In genomic region chr11:121199516-121199915, GRCh38 we compare ENCODE assay signal across 14 cellular contexts.
DNase-seq lines count a peak whose midpoint lies in the region; ATAC-seq and TF ChIP-seq lines count a peak whose summit lies in the region.
"Had no signal": no experiment of that assay in that cellular context is flagged by ENCODE, and none has a peak within 500 bp of the region (broad histone marks: within the 10 kb centered on the region; RNA-seq: fewer than 3 reads in every experiment).

No MANE protein-coding gene starts in this region.

- H3K9me3 Mint-ChIP-seq in GM23338, result peaks cover 4% of the 10 kb centered on the region; the same call in 2 of the 3 replicates

- H3K4me1 ChIP-seq in GM23338 (ENCODE audit: insufficient read depth), result peaks cover 33% of the 10 kb centered on the region
- H3K4me1 ChIP-seq in hepatocyte (ENCODE audit: insufficient read depth), result peaks cover 5% of the 10 kb centered on the region
- H3K4me1 ChIP-seq in mesodermal cell (ENCODE audit: control insufficient read depth, insufficient read depth, low read length, poor library complexity, severe bottlenecking), result peaks cover 3% of the 10 kb centered on the region

- no peaks in the 10 kb centered on the region for H4K20me1 ChIP-seq in GM23338 (replicated peaks; ENCODE audit: insufficient read depth)
- no peaks in the 10 kb centered on the region for H4K20me1 ChIP-seq in hepatocyte (ENCODE audit: insufficient read depth, poor library complexity, severe bottlenecking)

- H3K27me3 ChIP-seq in GM23338 (ENCODE audit: insufficient read depth), result no peaks in the 10 kb centered on the region
- H3K27me3 ChIP-seq in hepatocyte, result no peaks in the 10 kb centered on the region
- H3K27me3 ChIP-seq: SJCRH30 had no signal

- H3K4me3 ChIP-seq in GM23338 (peak overlapping the region; percentile 11), hepatocyte (no peak overlapping the region), mesodermal cell (ENCODE audit: extremely low read depth, insufficient read depth, low read length, poor library complexity, severe bottlenecking) (no peak overlapping the region)
- H3K4me3 ChIP-seq: PC-9, SJCRH30 had no signal

- H3K36me3 ChIP-seq in GM23338 (ENCODE audit: insufficient read depth) (no peaks in the 10 kb centered on the region), hepatocyte (replicated peaks; ENCODE audit: insufficient read depth, low read depth) (no peaks in the 10 kb centered on the region), mesodermal cell (ENCODE audit: control insufficient read depth, insufficient read depth, low read length) (no peaks in the 10 kb centered on the region)
- H3K36me3 ChIP-seq: SJCRH30 had no signal

- WGBS in hepatocyte (ENCODE audit: low lambda C conversion rate, missing lambda C conversion rate), result 13% methylated on average over 3 of the region's 3 CpGs
- 67 to 80% methylated on average over 1 of the region's 3 CpGs for WGBS in mesodermal cell (ENCODE audit: insufficient coverage in 2 of 2), 2 experiments

- H2AFZ ChIP-seq in GM23338, result 0 out of 2 replicates have a peak overlapping the region, but pooled peaks have one; percentile 1
- H2AFZ ChIP-seq in hepatocyte, result no peak overlapping the region
- H2AFZ ChIP-seq: PC-9 had no signal

- no peaks in the 10 kb centered on the region for H3K9me3 ChIP-seq in hepatocyte (ENCODE audit: low read depth)
- no peaks in the 10 kb centered on the region for H3K9me3 ChIP-seq in mesodermal cell (ENCODE audit: control insufficient read depth, low read length)
- H3K9me3 ChIP-seq: SJCRH30 had no signal

- peak overlapping the region; percentile 78 for H3K27ac ChIP-seq in GM23338 (ENCODE audit: low read depth)
- peak overlapping the region; percentile 43 for H3K27ac ChIP-seq in hepatocyte
- H3K27ac ChIP-seq in mesodermal cell (ENCODE audit: low read depth, low read length, severe bottlenecking), result peak overlapping the region; percentile 60
- H3K27ac ChIP-seq: PC-9, SJCRH30 had no signal

- H3F3A ChIP-seq in GM23338 (replicated peaks; ENCODE audit: low read depth), result no peaks in the 10 kb centered on the region; the same call in 1 of the 2 replicates

- intact Hi-C loops in head of caudate nucleus (cut with DNase I), result no loop called here

- H3K79me2 ChIP-seq in GM23338 (replicated peaks; ENCODE audit: insufficient read depth) (no peaks in the 10 kb centered on the region), hepatocyte (no peaks in the 10 kb centered on the region)

- H3K9me2 ChIP-seq in GM23338 (ENCODE audit: insufficient read depth) (no peaks in the 10 kb centered on the region), hepatocyte (replicated peaks; ENCODE audit: insufficient read depth) (no peaks in the 10 kb centered on the region)

- TF ChIP-seq CTCF in GM23338 (conservative IDR thresholded peaks at IDR 0.05; ENCODE audit: low read depth in 2 of 2) (no peak), hepatocyte (IDR thresholded peaks at IDR 0.05; ENCODE audit: poor library complexity) (no peak)

- ATAC-seq in GM23338, result peak; percentile 53
- no peak for ATAC-seq in esophagus mucosa
- ATAC-seq in HG03097 (IDR thresholded peaks at IDR 0.05; ENCODE audit: low FRiP score, unreplicated experiment), result no peak

- no peaks in the 10 kb centered on the region for H3K27me3 Mint-ChIP-seq in GM23338 (ENCODE audit: insufficient read depth, low read depth, poor library complexity)

- H3K4me2 ChIP-seq in GM23338 (peak overlapping the region; percentile 41), hepatocyte (peak overlapping the region; percentile 18)
- H3K4me2 ChIP-seq: PC-9 had no signal

- H3K27ac Mint-ChIP-seq in GM23338, result peak overlapping the region; percentile 98

- peaks cover 43% of the 10 kb centered on the region for H3K4me1 Mint-ChIP-seq in GM23338

- peaks cover 3% of the 10 kb centered on the region; the same call in 1 of the 3 replicates for H3K36me3 Mint-ChIP-seq in GM23338 (ENCODE audit: low read depth)

- DNase-seq in GM23338 (ENCODE audit: low spot score), result peak; percentile 18
- DNase-seq in SK-N-DZ (ENCODE audit: low spot score), result peak; percentile 59
- DNase-seq in hepatocyte (ENCODE audit: low spot score), result peak; percentile 70
- no peak for DNase-seq in head of caudate nucleus
- no peak for DNase-seq in NCI-H128 (lab: John Stamatoyannopoulos, UW; ENCODE audit: unreplicated experiment)
- DNase-seq: C1 segment of cervical spinal cord, NCI-H1105 treated with DMSO at 0.1 percent for 48 hours, NCI-H187, NCI-H774, PC-9, SJCRH30 had no signal

- H3K4me3 Mint-ChIP-seq in GM23338, result peak overlapping the region; percentile 20; the same call in 2 of the 3 replicates

TF ChIP-seq in GM23338, 12 proteins besides CTCF, POLR2A, EP300 and RAD21:
- no peak for TF ChIP-seq STAT1 (IDR thresholded peaks at IDR 0.05; ENCODE audit: unreplicated experiment)
- TF ChIP-seq EZH2phosphoT487 (IDR thresholded peaks at IDR 0.05; ENCODE audit: unreplicated experiment), result no peak
- no peak for TF ChIP-seq REST (IDR thresholded peaks at IDR 0.05; ENCODE audit: unreplicated experiment)
- no peak for TF ChIP-seq JUNB (IDR thresholded peaks at IDR 0.05; ENCODE audit: unreplicated experiment)

Comparison
In these comparisons a context has a peak if more than half of its experiments do, and no peak if none do; other contexts are left out.
1. DNase-seq: peak in GM23338 (single experiment), SK-N-DZ (single experiment) and hepatocyte (single experiment); none in head of caudate nucleus (0 of 42) and NCI-H128 (single experiment).
2. Peak in every context shown above with its lines, with median percentiles within 50 percentile points of each other: H3K27ac ChIP-seq.